In the genomic region with DNA sequence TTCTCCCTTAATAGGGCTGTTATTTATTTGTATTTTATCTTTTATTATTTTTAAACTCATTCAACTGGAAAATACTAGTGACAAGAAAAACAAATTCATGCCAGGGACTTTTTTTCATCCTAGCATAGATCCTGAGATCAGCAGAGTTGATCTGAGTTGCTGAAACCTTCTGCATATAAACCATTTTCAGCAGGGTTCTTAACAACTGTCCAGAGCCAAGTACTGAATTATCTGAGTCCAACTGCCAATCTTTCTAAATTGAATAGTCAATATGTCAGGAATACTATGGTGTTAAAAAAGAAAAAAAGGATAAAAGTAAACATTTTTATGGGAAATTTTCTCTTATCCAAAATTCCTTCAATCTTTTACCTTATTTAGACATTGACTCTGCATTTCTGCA, we compare ENCODE assay signal across 18 cellular contexts. TPM values are rescaled to one million over a fixed set of nuclear protein-coding genes. Genes with fewer than 3 reads are reported as not detected.
A peak's percentile ranks its signal among the peaks of the same experiment; 100 is the strongest.
DNase-seq lines count a peak whose midpoint lies in the region; ATAC-seq and TF ChIP-seq lines count a peak whose summit lies in the region.
"Had no signal": no experiment of that assay in that cellular context is flagged by ENCODE, and none has a peak within 500 bp of the region (broad histone marks: within the 10 kb centered on the region; RNA-seq: fewer than 3 reads in every experiment).

No MANE protein-coding gene starts in this region.

- POLR2A ChIA-PET in A673 (lab: Charles Lee; ENCODE audit: low non-redundant PET): no interaction called here

- CTCF ChIA-PET in A673 (lab: Charles Lee): no interaction called here

- intact Hi-C loops in tibial artery (cut with DNase I; ENCODE audit: low total_unique reads) (no loop called here), A673 (cut with micrococcal nuclease; ENCODE audit: unreplicated experiment) (no loop called here)

- H3K27me3 ChIP-seq in foreskin keratinocyte (no peaks in the 10 kb centered on the region), tibial artery (no peaks in the 10 kb centered on the region), A673 (replicated peaks; ENCODE audit: insufficient read depth, low read depth, low read length, poor library complexity) (no peaks in the 10 kb centered on the region)

- no TSS peak for BruUV-seq in A673 (replicated peaks; lab: Mats Ljungman, UMichigan)

- H3K27ac ChIP-seq in VCaP (peak overlapping the region; percentile 89), caudate nucleus (ENCODE audit: low read depth, low read length) (peak overlapping the region; percentile 68), foreskin keratinocyte (peak overlapping the region; percentile 7), tibial artery (peak overlapping the region; percentile 9 to 64), A673 (ENCODE audit: low read depth, low read length, poor library complexity, severe bottlenecking) (no peak overlapping the region)
- H3K27ac ChIP-seq: A549 had no signal

- H3K9me3 ChIP-seq in tibial artery (no peaks in the 10 kb centered on the region), A673 (ENCODE audit: low read depth, low read length, poor library complexity, severe bottlenecking) (no peaks in the 10 kb centered on the region)
- H3K9me3 ChIP-seq: A549 had no signal

- H3K4me3 ChIP-seq in tibial artery (no peak overlapping the region), A673 (ENCODE audit: low read depth, low read length, poor library complexity, severe bottlenecking) (no peak overlapping the region)
- H3K4me3 ChIP-seq: A549, HAP-1 had no signal

- H3K4me1 ChIP-seq in foreskin keratinocyte (peaks cover 19% of the 10 kb centered on the region), tibial artery (peaks cover 0 to 69% (median 27%) of the 10 kb centered on the region in 4 donors), A673 (ENCODE audit: insufficient read depth, low read length, poor library complexity, severe bottlenecking) (peaks cover 18% of the 10 kb centered on the region)

- ATAC-seq in foreskin keratinocyte: no peak
- ATAC-seq: A549; CD8-positive, alpha-beta T cell had no signal

- H3K36me3 ChIP-seq in tibial artery: no peaks in the 10 kb centered on the region
- no peaks in the 10 kb centered on the region for H3K36me3 ChIP-seq in A673 (ENCODE audit: insufficient read depth, low read length, poor library complexity, severe bottlenecking)

- TF ChIP-seq CTCF in VCaP (conservative IDR thresholded peaks at IDR 0.05): no peak
- no peak for TF ChIP-seq CTCF in foreskin keratinocyte (conservative IDR thresholded peaks at IDR 0.05)
- no peak for TF ChIP-seq CTCF in tibial artery (IDR thresholded peaks at IDR 0.05)
- no peak for TF ChIP-seq CTCF in A673 (conservative IDR thresholded peaks at IDR 0.05; ENCODE audit: low read depth, low read length)

- no peak for DNase-seq in caudate nucleus (lab: John Stamatoyannopoulos, UW)
- no peak for DNase-seq in foreskin keratinocyte
- no peak for DNase-seq in tibial artery
- DNase-seq in cortex of kidney (lab: John Stamatoyannopoulos, UW): no peak
- DNase-seq in Kasumi-1 (lab: John Stamatoyannopoulos, UW): no peak
- DNase-seq in NCI-H128 (lab: John Stamatoyannopoulos, UW; ENCODE audit: unreplicated experiment): no peak
- no peak for DNase-seq in A673 (ENCODE audit: low spot score)
- DNase-seq: CD8-positive, alpha-beta T cell; DMS153; DMS79 treated with DMSO at 0.1 percent for 48 hours; EL; HFFc6 had no signal

RNA-seq across cellular contexts. Expression of gene CDC42BPB, which starts 28.6 kb away (rescaled TPM):
- total RNA-seq in foreskin keratinocyte: 52.9 and 59.7 TPM in 2 replicates
- 15.9 and 16.8 TPM in 2 replicates for polyA plus RNA-seq in foreskin keratinocyte
- 103 and 106 TPM in 2 replicates for total RNA-seq in A673 (2021)

RNA-seq across cellular contexts. Expression of gene LBHD2, which starts 55.2 kb away (rescaled TPM):
- not detected in 2 replicates for total RNA-seq in foreskin keratinocyte
- polyA plus RNA-seq in foreskin keratinocyte: not detected in 2 replicates
- 0.99 and 2.3 TPM in 2 replicates for total RNA-seq in A673 (2021)
- total RNA-seq: CD8-positive, alpha-beta T cell; H1; HFFc6 had no signal
- polyA plus RNA-seq: A549, BJ, CD14-positive monocyte, H1 had no signal
